In genomic region chr13:82758056-82758455, GRCh38 we compare ENCODE assay signal across 11 cellular contexts.
A peak's percentile ranks its signal among the peaks of the same experiment; 100 is the strongest.
DNase-seq lines count a peak whose midpoint lies in the region; ATAC-seq, FAIRE-seq and TF ChIP-seq lines count a peak whose summit lies in the region.
"Had no signal": no experiment of that assay in that cellular context is flagged by ENCODE, and none has a peak within 500 bp of the region (broad histone marks: within the 10 kb centered on the region; RNA-seq: fewer than 3 reads in every experiment).

No MANE protein-coding gene starts in this region.

- no peak for FAIRE-seq in urothelium cell line (lab: Jason Lieb, UNC)
- FAIRE-seq: colon had no signal

- DNase-seq in SKM-1 treated with dmso at 0.1 percent for 144 hours (lab: John Stamatoyannopoulos, UW; ENCODE audit: unreplicated experiment) (peak; percentile 22), SKM-1 (lab: John Stamatoyannopoulos, UW; ENCODE audit: unreplicated experiment) (no peak), NCI-H226 (peak; percentile 34), erythroblast (lab: John Stamatoyannopoulos, UW) (peak; percentile 17 to 27), urothelium cell line (ENCODE audit: low spot score) (peak; percentile 4), nucleus accumbens (lab: John Stamatoyannopoulos, UW) (no peak)
- no peak for DNase-seq in stimulated activated naive CD8-positive, alpha-beta T cell treated with anti-CD3 and anti-CD28 coated beads, Interleukin-15, Interleukin-2, amounts not matched to agents 100 U/mL and 50 U/mL, for 24 hours
- DNase-seq: C1 segment of cervical spinal cord, left cardiac atrium had no signal

- ATAC-seq in stimulated activated naive CD8-positive, alpha-beta T cell treated with anti-CD3 and anti-CD28 coated beads, Interleukin-15, Interleukin-2, amounts not matched to agents 100 U/mL and 50 U/mL, for 24 hours, result no peak
- no peak for ATAC-seq in HG03460 (IDR thresholded peaks at IDR 0.05; ENCODE audit: unreplicated experiment)
- ATAC-seq: left cardiac atrium had no signal

- no peak for TF ChIP-seq POLR2A in erythroblast (IDR thresholded peaks at IDR 0.05; ENCODE audit: low read length)

Comparison
In these comparisons a context has a peak if more than half of its experiments do, and no peak if none do; other contexts are left out.
1. DNase-seq: peak in SKM-1 treated with dmso at 0.1 percent for 144 hours (single experiment), NCI-H226 (single experiment), erythroblast (2 of 2) and urothelium cell line (single experiment); none in SKM-1 (single experiment), stimulated activated naive CD8-positive, alpha-beta T cell treated with anti-CD3 and anti-CD28 coated beads, Interleukin-15, Interleukin-2, amounts not matched to agents 100 U/mL and 50 U/mL, for 24 hours (single experiment) and nucleus accumbens (0 of 56).